Comparison of ENCODE assay signal across 25 cellular contexts in genomic region chr10:131792011-131792651, GRCh38.
DNase-seq lines count a peak whose midpoint lies in the region; ATAC-seq and TF ChIP-seq lines count a peak whose summit lies in the region.
"Had no signal": no experiment of that assay in that cellular context is flagged by ENCODE, and none has a peak within 500 bp of the region (broad histone marks: within the 10 kb centered on the region; RNA-seq: fewer than 3 reads in every experiment).

No MANE protein-coding gene starts in this region.

- no peaks in the 10 kb centered on the region for H3K23me2 ChIP-seq in H9 (ENCODE audit: insufficient read length, low read depth, low read length, poor library complexity, severe bottlenecking)

- H4K8ac ChIP-seq in H9 (replicated peaks; ENCODE audit: insufficient read length, low read depth, low read length), result no peak overlapping the region

- no peak overlapping the region for H2AK5ac ChIP-seq in H9 (ENCODE audit: insufficient read length, low read length)

- no peak overlapping the region for H3K9ac ChIP-seq in H9 (ENCODE audit: extremely low read depth, insufficient read length, low read length)

- no peak overlapping the region for H2BK20ac ChIP-seq in H9 (ENCODE audit: low read depth, low read length, poor library complexity, severe bottlenecking)

- H3K4me3 ChIP-seq in H7 (ENCODE audit: insufficient read depth, low read depth, low read length), result no peak overlapping the region
- H3K4me3 ChIP-seq: GM12878, GM23338, SJCRH30 had no signal

- H3K27me3 Mint-ChIP-seq in H9 (ENCODE audit: low read depth) (no peaks in the 10 kb centered on the region; the same call in 1 of the 2 replicates), osteocyte (ENCODE audit: unreplicated experiment) (no peaks in the 10 kb centered on the region), type B pancreatic cell (peaks cover 14% of the 10 kb centered on the region)
- peaks cover 20% of the 10 kb centered on the region for H3K27me3 Mint-ChIP-seq in activated CD4-positive, alpha-beta T cell treated with anti-CD3 and anti-CD28 coated beads for 36 hours

- no peaks in the 10 kb centered on the region for H3K79me1 ChIP-seq in H9 (ENCODE audit: insufficient read depth, low read depth, low read length, poor library complexity, severe bottlenecking)

- H2AFZ ChIP-seq in H9 (ENCODE audit: low read length), result no peak overlapping the region
- H2AFZ ChIP-seq: GM23338 had no signal

- H4K91ac ChIP-seq in H9 (ENCODE audit: insufficient read length, low read depth, low read length), result no peak overlapping the region

- no peaks in the 10 kb centered on the region for H3K27me3 ChIP-seq in H9 (ENCODE audit: insufficient read depth, low read length)
- H3K27me3 ChIP-seq in H7 (ENCODE audit: control insufficient read depth, insufficient read depth, low read length), result no peaks in the 10 kb centered on the region
- H3K27me3 ChIP-seq: SJCRH30 had no signal

- peaks cover 15 to 23% of the 10 kb centered on the region in 2 experiments for H3K9me3 Mint-ChIP-seq in H9
- H3K9me3 Mint-ChIP-seq in osteocyte (ENCODE audit: unreplicated experiment), result peaks cover 6% of the 10 kb centered on the region
- H3K9me3 Mint-ChIP-seq in type B pancreatic cell, result no peaks in the 10 kb centered on the region
- H3K9me3 Mint-ChIP-seq in activated CD4-positive, alpha-beta T cell treated with anti-CD3 and anti-CD28 coated beads for 36 hours (ENCODE audit: low read depth), result peaks cover 4% of the 10 kb centered on the region

- H2BK15ac ChIP-seq in H9 (ENCODE audit: low read depth, low read length), result no peak overlapping the region

- H3K4ac ChIP-seq in H9 (ENCODE audit: low read depth, low read length), result no peak overlapping the region

- H3K18ac ChIP-seq in H9 (ENCODE audit: insufficient read length, low read depth, low read length), result no peak overlapping the region

- no peak for TF ChIP-seq CTCF in H9 (conservative IDR thresholded peaks at IDR 0.05)
- no peak for TF ChIP-seq CTCF in osteocyte (IDR thresholded peaks at IDR 0.05)
- TF ChIP-seq CTCF in type B pancreatic cell (conservative IDR thresholded peaks at IDR 0.05), result no peak

- H3T11ph ChIP-seq in H9 (ENCODE audit: low read length), result no peak overlapping the region

- H3K36me3 ChIP-seq in H7 (replicated peaks; ENCODE audit: control insufficient read depth, insufficient read depth, low read length), result no peaks in the 10 kb centered on the region
- H3K36me3 ChIP-seq: SJCRH30 had no signal

- no peak overlapping the region for H3K27ac ChIP-seq in H9 (ENCODE audit: insufficient read length, low read depth, low read length)
- H3K27ac ChIP-seq: SJCRH30 had no signal

- no peak overlapping the region for H3K56ac ChIP-seq in H9 (ENCODE audit: insufficient read length, low read depth, low read length)

- peaks cover 5% of the 10 kb centered on the region; the same call in 1 of the 2 replicates for H3K4me1 ChIP-seq in H9 (ENCODE audit: insufficient read depth, low read length)
- H3K4me1 ChIP-seq: SJCRH30 had no signal

- H3K4me3 Mint-ChIP-seq in H9 (no peak overlapping the region), osteocyte (ENCODE audit: unreplicated experiment) (no peak overlapping the region), type B pancreatic cell (no peak overlapping the region)
- H3K4me3 Mint-ChIP-seq in activated CD4-positive, alpha-beta T cell treated with anti-CD3 and anti-CD28 coated beads for 36 hours, result no peak overlapping the region
- H3K4me3 Mint-ChIP-seq: CD14-positive monocyte; CD8-positive, alpha-beta memory T cell; GM23338 had no signal

- H3K27ac Mint-ChIP-seq in H9, result peak overlapping the region in 1 of 3 experiments; percentile 13; a peak in 1 of 7 replicates
- no peak overlapping the region for H3K27ac Mint-ChIP-seq in osteocyte (ENCODE audit: unreplicated experiment)
- H3K27ac Mint-ChIP-seq in type B pancreatic cell, result no peak overlapping the region
- no peak overlapping the region for H3K27ac Mint-ChIP-seq in activated CD4-positive, alpha-beta T cell treated with anti-CD3 and anti-CD28 coated beads for 36 hours
- H3K27ac Mint-ChIP-seq: CD14-positive monocyte; CD8-positive, alpha-beta memory T cell; GM23338 had no signal

- peaks cover 12 to 15% of the 10 kb centered on the region in 2 experiments for H3K4me1 Mint-ChIP-seq in H9
- H3K4me1 Mint-ChIP-seq in osteocyte (ENCODE audit: unreplicated experiment), result no peaks in the 10 kb centered on the region
- H3K4me1 Mint-ChIP-seq in type B pancreatic cell (ENCODE audit: unreplicated experiment), result no peaks in the 10 kb centered on the region
- H3K4me1 Mint-ChIP-seq in activated CD4-positive, alpha-beta T cell treated with anti-CD3 and anti-CD28 coated beads for 36 hours, result no peaks in the 10 kb centered on the region
- H3K4me1 Mint-ChIP-seq: CD14-positive monocyte; CD8-positive, alpha-beta memory T cell had no signal

- WGBS in H9 (ENCODE audit: extremely low coverage, insufficient read length, low lambda C conversion rate), result no CpG with 5 or more reads among the region's 12 CpGs

- intact Hi-C loops in activated CD4-positive, alpha-beta T cell treated with anti-CD3 and anti-CD28 coated beads for 36 hours (cut with DNase I, micrococcal nuclease), result no loop called here

- no peaks in the 10 kb centered on the region for H4K20me1 ChIP-seq in H9 (ENCODE audit: control insufficient read depth, insufficient read depth, insufficient read length)

- H4K5ac ChIP-seq in H9 (ENCODE audit: insufficient read length, low read depth, low read length), result no peak overlapping the region

- POLR2A ChIA-PET in activated CD4-positive, alpha-beta T cell treated with anti-CD3 and anti-CD28 coated beads for 36 hours (lab: Charles Lee), result no interaction called here

- no peak for ATAC-seq in activated CD4-positive, alpha-beta T cell treated with anti-CD3 and anti-CD28 coated beads for 36 hours
- ATAC-seq: GM12878, GM23338, PC-3 had no signal

- H2BK120ac ChIP-seq in H9 (ENCODE audit: low read depth, low read length, poor library complexity, severe bottlenecking), result no peak overlapping the region

- DNase-seq in H9 (peak; percentile 14), islet precursor cell (peak; percentile 27), osteocyte (ENCODE audit: extremely low spot score, unreplicated experiment) (peak; percentile 78), type B pancreatic cell (ENCODE audit: extremely low spot score, unreplicated experiment) (peak; percentile 49), NCI-H2196 (lab: John Stamatoyannopoulos, UW; ENCODE audit: unreplicated experiment) (no peak), H7 (no peak)
- DNase-seq in activated CD4-positive, alpha-beta T cell treated with anti-CD3 and anti-CD28 coated beads for 36 hours, result no peak
- DNase-seq: CD8-positive, alpha-beta memory T cell; DMS 273 treated with DMSO at 0.1 percent for 48 hours; DMS79; EL; GDM1; HCEC 1CT; NCI-H1092; NCI-H1417 treated with DMSO at 0.1 percent for 48 hours; NCI-H1694 treated with DMSO at 0.1 percent for 48 hours; NCI-H2081 treated with DMSO at 0.1 percent for 48 hours; NCI-H446; NCI-H524 treated with DMSO at 0.1 percent for 48 hours; NCI-H774; PC-3; SJCRH30 had no signal

- H3K36me3 Mint-ChIP-seq in H9 (ENCODE audit: insufficient read depth in 1 of 3, low read depth in 3 of 3), result peaks cover 0 to 18% (median 3%) of the 10 kb centered on the region in 3 experiments; a peak in 4 of 7 replicates
- no peaks in the 10 kb centered on the region for H3K36me3 Mint-ChIP-seq in osteocyte (ENCODE audit: unreplicated experiment)
- H3K36me3 Mint-ChIP-seq in type B pancreatic cell, result no peaks in the 10 kb centered on the region
- no peaks in the 10 kb centered on the region for H3K36me3 Mint-ChIP-seq in activated CD4-positive, alpha-beta T cell treated with anti-CD3 and anti-CD28 coated beads for 36 hours (ENCODE audit: low read depth)
- H3K36me3 Mint-ChIP-seq: CD14-positive monocyte; CD8-positive, alpha-beta memory T cell had no signal

- no peak overlapping the region for H3K14ac ChIP-seq in H9 (ENCODE audit: insufficient read depth, low read length)

- no peak overlapping the region for H2BK5ac ChIP-seq in H9 (ENCODE audit: insufficient read length, low read length)

- H3K79me2 ChIP-seq in H9 (ENCODE audit: insufficient read depth, low read length), result no peaks in the 10 kb centered on the region

- no peak overlapping the region for H2BK12ac ChIP-seq in H9 (ENCODE audit: insufficient read length, low read depth, low read length)

- H3K23ac ChIP-seq in H9 (ENCODE audit: insufficient read length, low read depth, low read length), result no peak overlapping the region

- H3K4me2 ChIP-seq in H9 (ENCODE audit: insufficient read depth, insufficient read length, low read length), result no peak overlapping the region
- H3K4me2 ChIP-seq: GM23338 had no signal

- CTCF ChIA-PET in activated CD4-positive, alpha-beta T cell treated with anti-CD3 and anti-CD28 coated beads for 36 hours (lab: Charles Lee), result no interaction called here

- peaks cover 6% of the 10 kb centered on the region for H3K9me3 ChIP-seq in H9 (ENCODE audit: control insufficient read depth, low read depth, low read length)
- H3K9me3 ChIP-seq: SJCRH30 had no signal

Comparison
In these comparisons a context has a peak if more than half of its experiments do, and no peak if none do; other contexts are left out.
1. DNase-seq: peak in H9 (single experiment), islet precursor cell (single experiment), osteocyte (single experiment) and type B pancreatic cell (single experiment); none in activated CD4-positive, alpha-beta T cell treated with anti-CD3 and anti-CD28 coated beads for 36 hours (single experiment), NCI-H2196 (single experiment) and H7 (single experiment).